In genomic region chr18:57846258-57846657, GRCh38 we compare ENCODE assay signal across 13 cellular contexts. TPM values are rescaled to one million over a fixed set of nuclear protein-coding genes. Genes with fewer than 3 reads are reported as not detected.
DNase-seq lines count a peak whose midpoint lies in the region; ATAC-seq and TF ChIP-seq lines count a peak whose summit lies in the region.
"Had no signal": no experiment of that assay in that cellular context is flagged by ENCODE, and none has a peak within 500 bp of the region (broad histone marks: within the 10 kb centered on the region; RNA-seq: fewer than 3 reads in every experiment).

No MANE protein-coding gene starts in this region.

- H3K4me3 Mint-ChIP-seq in T-helper 2 cell treated with Interferon-gamma antibody and Interleukin-4, amounts not matched to agents 5 μg/mL and 100 μg/mL, for 36 hours: no peak overlapping the region
- H3K4me3 Mint-ChIP-seq: CD8-positive, alpha-beta T cell; neural crest cell had no signal

- no peak overlapping the region for H2AFZ ChIP-seq in neuronal stem cell (ENCODE audit: low read length)

- H3K9me3 Mint-ChIP-seq in T-helper 2 cell treated with Interferon-gamma antibody and Interleukin-4, amounts not matched to agents 5 μg/mL and 100 μg/mL, for 36 hours: no peaks in the 10 kb centered on the region
- H3K9me3 Mint-ChIP-seq: CD8-positive, alpha-beta T cell; neural crest cell had no signal

- H3K27me3 ChIP-seq in MG63 (no peaks in the 10 kb centered on the region), body of pancreas (no peaks in the 10 kb centered on the region), lung (ENCODE audit: control insufficient read depth, insufficient read depth) (no peaks in the 10 kb centered on the region), neuronal stem cell (ENCODE audit: control insufficient read depth in 3 of 3, insufficient read depth in 3 of 3, low read depth in 1 of 3, low read length in 3 of 3) (peaks cover 0 to 7% (median 0%) of the 10 kb centered on the region in 3 experiments)
- H3K27me3 ChIP-seq: gastrocnemius medialis had no signal

- H4K8ac ChIP-seq in neuronal stem cell (ENCODE audit: low read depth, low read length): no peak overlapping the region

- H2BK120ac ChIP-seq in neuronal stem cell (ENCODE audit: low read depth, low read length): no peak overlapping the region

- TF ChIP-seq CTCF in AG10803 (conservative IDR thresholded peaks at IDR 0.05; ENCODE audit: low read length) (no peak), body of pancreas (IDR thresholded peaks at IDR 0.05) (no peak), lung (IDR thresholded peaks at IDR 0.05; ENCODE audit: control extremely low read depth, extremely low read depth) (no peak)

- no peak overlapping the region for H3K9ac ChIP-seq in neuronal stem cell (ENCODE audit: low read depth, low read length, poor library complexity)

- no peak overlapping the region for H3K4me2 ChIP-seq in neuronal stem cell (ENCODE audit: insufficient read depth, low read length, poor library complexity, severe bottlenecking)

- H3K79me1 ChIP-seq in neuronal stem cell (ENCODE audit: low read depth, low read length): no peaks in the 10 kb centered on the region

- intact Hi-C loops in body of pancreas (cut with DNase I): no loop called here

- no peak overlapping the region for H2AK5ac ChIP-seq in neuronal stem cell (ENCODE audit: low read depth, low read length)

- H3K27ac Mint-ChIP-seq in T-helper 2 cell treated with Interferon-gamma antibody and Interleukin-4, amounts not matched to agents 5 μg/mL and 100 μg/mL, for 36 hours: no peak overlapping the region
- H3K27ac Mint-ChIP-seq: CD8-positive, alpha-beta T cell had no signal

- no peak overlapping the region for H2BK5ac ChIP-seq in neuronal stem cell (ENCODE audit: low read length)

- H3K23ac ChIP-seq in neuronal stem cell (ENCODE audit: low read depth, low read length, poor library complexity): no peak overlapping the region

- H3K36me3 ChIP-seq in MG63 (no peaks in the 10 kb centered on the region), body of pancreas (replicated peaks in 1 of 2; ENCODE audit: insufficient read depth in 1 of 2, low read depth in 2 of 2) (no peaks in the 10 kb centered on the region), lung (ENCODE audit: control insufficient read depth in 2 of 2, insufficient read depth in 2 of 2, low read length in 2 of 2) (no peaks in the 10 kb centered on the region), neuronal stem cell (replicated peaks in 1 of 2; ENCODE audit: control insufficient read depth in 2 of 2, insufficient read depth in 2 of 2, low read length in 2 of 2) (no peaks in the 10 kb centered on the region)
- H3K36me3 ChIP-seq: gastrocnemius medialis had no signal

- H3K27ac ChIP-seq in body of pancreas: peak overlapping the region in 3 of 4 donors; percentile 48 to 66 (median 54)
- peak overlapping the region in 1 of 2 donors; percentile 57 for H3K27ac ChIP-seq in lung (ENCODE audit: low read depth in 1 of 2, low read length in 1 of 2)
- H3K27ac ChIP-seq in neuronal stem cell (replicated peaks; ENCODE audit: low read length): no peak overlapping the region
- H3K27ac ChIP-seq: gastrocnemius medialis had no signal

- no peaks in the 10 kb centered on the region for H3K36me3 Mint-ChIP-seq in T-helper 2 cell treated with Interferon-gamma antibody and Interleukin-4, amounts not matched to agents 5 μg/mL and 100 μg/mL, for 36 hours (ENCODE audit: low read depth)
- H3K36me3 Mint-ChIP-seq: CD8-positive, alpha-beta T cell had no signal

- no peak overlapping the region for H3K14ac ChIP-seq in neuronal stem cell (ENCODE audit: low read length)

- no peak for TF ChIP-seq POLR2A in body of pancreas (IDR thresholded peaks at IDR 0.05)

- H3K18ac ChIP-seq in neuronal stem cell (ENCODE audit: low read length): no peak overlapping the region

- H3K27me3 Mint-ChIP-seq in T-helper 2 cell treated with Interferon-gamma antibody and Interleukin-4, amounts not matched to agents 5 μg/mL and 100 μg/mL, for 36 hours (ENCODE audit: low read depth): peaks cover 39% of the 10 kb centered on the region

- no peak overlapping the region for H2BK15ac ChIP-seq in neuronal stem cell (ENCODE audit: low read length)

- peaks cover 6% of the 10 kb centered on the region for H3K4me1 Mint-ChIP-seq in T-helper 2 cell treated with Interferon-gamma antibody and Interleukin-4, amounts not matched to agents 5 μg/mL and 100 μg/mL, for 36 hours (ENCODE audit: low read depth)
- H3K4me1 Mint-ChIP-seq: neural crest cell had no signal

- H3K4me1 ChIP-seq in body of pancreas: peaks cover 13% of the 10 kb centered on the region
- H3K4me1 ChIP-seq in lung (ENCODE audit: control insufficient read depth in 2 of 2, insufficient read depth in 2 of 2, low read length in 2 of 2): peaks cover 0 to 3% of the 10 kb centered on the region in 2 donors
- no peaks in the 10 kb centered on the region for H3K4me1 ChIP-seq in neuronal stem cell (ENCODE audit: control insufficient read depth in 2 of 2, insufficient read depth in 1 of 2, low read depth in 1 of 2, low read length in 2 of 2)
- H3K4me1 ChIP-seq: gastrocnemius medialis had no signal

- no peak overlapping the region for H4K91ac ChIP-seq in neuronal stem cell (ENCODE audit: low read depth, low read length, poor library complexity)

- no peak overlapping the region for H3K4ac ChIP-seq in neuronal stem cell (ENCODE audit: low read length)

- ATAC-seq in body of pancreas (peak; percentile 100), lung (ENCODE audit: insufficient read depth, low FRiP score) (peak; percentile 41), GM18858 (IDR thresholded peaks at IDR 0.05; ENCODE audit: unreplicated experiment) (no peak)
- ATAC-seq: CD8-positive, alpha-beta T cell; gastrocnemius medialis had no signal

- WGBS in body of pancreas, 2 donors: 13 to 15% methylated on average over 1 of the region's 1 CpG
- 50 to 76% methylated on average over 1 of the region's 1 CpG for WGBS in lung, 2 donors
- no CpG with 5 or more reads among the region's 1 CpG for WGBS in neuronal stem cell (ENCODE audit: extremely low coverage in 2 of 2, insufficient read length in 2 of 2, insufficient replicate concordance in 1 of 2), 2 donors

- peak; percentile 37 for DNase-seq in AG10803 (ENCODE audit: low read depth)
- DNase-seq in MG63: peak; percentile 50
- peak; percentile 43 to 69 (median 56) for DNase-seq in body of pancreas
- no peak for DNase-seq in lung (ENCODE audit: low spot score)
- DNase-seq in T-helper 2 cell treated with Interferon-gamma antibody and Interleukin-4, amounts not matched to agents 5 μg/mL and 100 μg/mL, for 36 hours (ENCODE audit: low spot score): no peak
- DNase-seq in GF-D8 (lab: John Stamatoyannopoulos, UW): no peak
- DNase-seq in neuronal stem cell (ENCODE audit: low spot score): no peak
- DNase-seq: activated naive CD4-positive, alpha-beta T cell treated with Interleukin-2 at 50 U/mL for 16 hours; CD8-positive, alpha-beta T cell; gastrocnemius medialis; NCI-H1417 had no signal

- H3K9me3 ChIP-seq in MG63: no peaks in the 10 kb centered on the region
- no peaks in the 10 kb centered on the region for H3K9me3 ChIP-seq in body of pancreas
- H3K9me3 ChIP-seq in lung (ENCODE audit: control insufficient read depth in 2 of 2, insufficient read depth in 1 of 2, low read length in 1 of 2): no peaks in the 10 kb centered on the region
- no peaks in the 10 kb centered on the region for H3K9me3 ChIP-seq in neuronal stem cell (replicated peaks in 1 of 2; ENCODE audit: control insufficient read depth in 2 of 2, insufficient read depth in 1 of 2, low read depth in 1 of 2, low read length in 2 of 2)
- H3K9me3 ChIP-seq: gastrocnemius medialis had no signal

- no peak overlapping the region for H2BK12ac ChIP-seq in neuronal stem cell (ENCODE audit: low read length)

- H3K4me3 ChIP-seq in AG10803 (ENCODE audit: low read length) (no peak overlapping the region), MG63 (no peak overlapping the region), body of pancreas (no peak overlapping the region), lung (no peak overlapping the region), neuronal stem cell (ENCODE audit: low read length in 2 of 2) (no peak overlapping the region)
- H3K4me3 ChIP-seq: gastrocnemius medialis had no signal

RNA-seq across cellular contexts. Expression of gene ATP8B1, which starts 43.1 kb away (rescaled TPM):
- 61.4 and 68.0 TPM in 2 replicates for total RNA-seq in MG63 (2014; rRNA removed; shearing (Covaris generic); ENCODE audit: low replicate concordance)
- 10 to 100 TPM; 18.5 to 41.5 TPM for total RNA-seq in body of pancreas
- total RNA-seq in lung: 10 to 100 TPM; 26.6 to 42.0 TPM
- polyA plus RNA-seq in lung: 1 to 10 TPM; 7.3 to 9.9 TPM
- 0.01 TPM for polyA plus RNA-seq in neuronal stem cell (2013, experiment 1 of 2)
- polyA plus RNA-seq in neuronal stem cell (2013, experiment 2 of 2): under 0.01 TPM
- total RNA-seq: CD8-positive, alpha-beta T cell had no signal

Comparison
In these comparisons a context has a peak if more than half of its experiments do, and no peak if none do; other contexts are left out.
1. DNase-seq: peak in AG10803 (single experiment), MG63 (single experiment) and body of pancreas (4 of 4); none in lung (single experiment), T-helper 2 cell treated with Interferon-gamma antibody and Interleukin-4, amounts not matched to agents 5 μg/mL and 100 μg/mL, for 36 hours (single experiment), GF-D8 (single experiment) and neuronal stem cell (single experiment).